17 cellular contexts compared by ENCODE assay signal in the genomic region with DNA sequence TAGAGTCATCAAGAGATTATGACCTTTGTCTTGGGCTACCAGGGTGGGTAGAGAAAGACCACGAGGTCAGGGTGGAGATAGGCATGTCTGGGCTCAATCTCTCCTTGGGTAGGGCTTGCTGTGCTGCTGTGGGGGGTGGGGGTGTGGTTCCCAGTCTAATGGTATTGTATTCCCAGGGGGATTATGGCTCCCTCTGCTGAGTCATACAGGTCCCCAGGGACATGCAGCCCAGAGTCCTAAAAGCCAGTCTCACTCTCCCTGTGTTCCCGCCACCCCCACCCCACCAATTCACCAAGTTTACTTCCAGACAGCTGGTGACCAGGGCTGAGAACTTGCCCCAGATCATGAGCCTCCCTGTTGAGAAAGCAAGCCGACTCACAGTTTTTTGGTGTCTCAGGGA.
DNase-seq lines count a peak whose midpoint lies in the region; ATAC-seq and TF ChIP-seq lines count a peak whose summit lies in the region.
"Had no signal": no experiment of that assay in that cellular context is flagged by ENCODE, and none has a peak within 500 bp of the region (broad histone marks: within the 10 kb centered on the region; RNA-seq: fewer than 3 reads in every experiment).

No MANE protein-coding gene starts in this region.

- no peak overlapping the region for H3K27ac ChIP-seq in dorsolateral prefrontal cortex

- H3K9me3 ChIP-seq in HAP-1 = peaks cover 6% of the 10 kb centered on the region

- H3K4me1 ChIP-seq in HAP-1 = peaks cover 2% of the 10 kb centered on the region; the same call in 1 of the 2 replicates

- ATAC-seq in esophagus mucosa = peak; percentile 60
- no peak for ATAC-seq in HG02870 (IDR thresholded peaks at IDR 0.05; ENCODE audit: unreplicated experiment)

- H3K4me3 ChIP-seq in HAP-1 (no peak overlapping the region), dorsolateral prefrontal cortex (no peak overlapping the region)

- peak; percentile 7 for DNase-seq in A172 (ENCODE audit: low spot score)
- DNase-seq in HAP-1 (ENCODE audit: low spot score in 2 of 2) = peak; percentile 23 to 70
- peak; percentile 19 for DNase-seq in NCI-H69 (lab: John Stamatoyannopoulos, UW)
- DNase-seq in dorsolateral prefrontal cortex = no peak
- no peak for DNase-seq in midbrain (lab: John Stamatoyannopoulos, UW)
- DNase-seq in head of caudate nucleus = no peak
- DNase-seq: Calu3, GDM1, IMR-90, Kasumi-1, NCI-H1436 treated with DMSO at 0.1 percent for 48 hours, NCI-H2081, NCI-H345, NCI-H748 treated with DMSO at 0.1 percent for 48 hours, SHP77 treated with DMSO at 0.1 percent for 48 hours had no signal

- TF ChIP-seq CTCF in dorsolateral prefrontal cortex (IDR thresholded peaks at IDR 0.05 in 54 of 56, conservative IDR thresholded peaks at IDR 0.05 in 2 of 56; ENCODE audit: low read depth in 1 of 56, partially characterized antibody in 56 of 56) = no peak

- H3K36me3 ChIP-seq in HAP-1 (replicated peaks) = no peaks in the 10 kb centered on the region; the same call in 1 of the 2 replicates

- in situ Hi-C loops in HAP-1 (cut with MboI; ENCODE audit: low sequenced_read_pairs) = no loop called here

- intact Hi-C loops in dorsolateral prefrontal cortex (cut with DNase I) = no loop called here
- intact Hi-C loops in head of caudate nucleus (cut with DNase I) = no loop called here

- no peaks in the 10 kb centered on the region for H3K27me3 ChIP-seq in HAP-1 (ENCODE audit: low read depth)
- H3K27me3 ChIP-seq in dorsolateral prefrontal cortex = no peaks in the 10 kb centered on the region

Comparison
In these comparisons a context has a peak if more than half of its experiments do, and no peak if none do; other contexts are left out.
1. DNase-seq: peak in A172 (single experiment), HAP-1 (2 of 2) and NCI-H69 (single experiment); none in dorsolateral prefrontal cortex (0 of 10), midbrain (single experiment) and head of caudate nucleus (0 of 42).